1 cellular context compared by ENCODE assay signal in the genomic region with DNA sequence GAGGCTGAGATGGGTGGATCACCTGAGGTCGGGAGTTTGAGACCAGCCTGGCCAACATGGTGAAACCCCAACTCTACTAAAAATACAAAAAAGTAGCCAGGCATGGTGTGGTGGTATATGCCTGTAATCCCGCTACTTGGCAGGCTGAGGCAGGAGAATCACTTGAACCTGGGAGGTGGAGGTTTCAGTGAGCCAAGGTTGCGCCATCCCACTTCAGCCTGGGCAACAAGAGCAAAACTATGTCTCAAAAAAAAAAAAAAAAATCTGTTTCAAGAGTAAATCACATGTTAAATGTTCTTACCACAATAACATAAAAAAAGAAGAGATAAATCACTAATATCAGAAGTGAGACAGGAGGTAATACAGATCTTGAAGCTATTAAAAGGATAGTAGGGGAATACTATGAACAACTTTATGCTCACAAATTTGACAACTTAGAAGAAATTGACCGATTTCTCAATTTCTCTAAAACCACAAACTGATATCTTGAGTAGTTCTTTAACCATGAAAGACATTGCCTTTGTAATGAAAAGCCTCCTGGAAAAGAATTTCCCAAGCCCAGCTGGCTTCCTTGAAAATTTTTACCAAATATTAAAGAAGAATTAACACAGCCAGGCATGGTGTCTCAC.
TF ChIP-seq lines count a peak whose summit lies in the region.

No MANE protein-coding gene starts in this region.

TF ChIP-seq in GM12878, 131 proteins besides CTCF, POLR2A, EP300 and RAD21:
- TF ChIP-seq YBX1 (IDR thresholded peaks at IDR 0.05), result no peak
- no peak for TF ChIP-seq ZBED1 (IDR thresholded peaks at IDR 0.05; ENCODE audit: borderline replicate concordance)
- TF ChIP-seq FOS (IDR thresholded peaks at IDR 0.05; ENCODE audit: borderline replicate concordance, extremely low read depth, insufficient read length), result no peak
- no peak for TF ChIP-seq CREB1 (IDR thresholded peaks at IDR 0.05; ENCODE audit: low read depth)
- TF ChIP-seq BHLHE40 (IDR thresholded peaks at IDR 0.05; ENCODE audit: borderline replicate concordance in 1 of 2, low read depth in 2 of 2, low read length in 1 of 2), result no peak
- 0 out of 2 replicates have a peak, but pooled peaks have one; percentile 11 for TF ChIP-seq ZNF384 (IDR thresholded peaks at IDR 0.05; ENCODE audit: borderline replicate concordance, low read depth, low read length)
- TF ChIP-seq SMAD1 (IDR thresholded peaks at IDR 0.05; ENCODE audit: low read depth, partially characterized antibody), result no peak
- TF ChIP-seq RUNX3 (IDR thresholded peaks at IDR 0.05; ENCODE audit: low read length), result peak; percentile 64; the same call in 1 of the 2 replicates
- TF ChIP-seq ZNF207 (IDR thresholded peaks at IDR 0.05; ENCODE audit: borderline replicate concordance), result no peak
- no peak for TF ChIP-seq SP1 (IDR thresholded peaks at IDR 0.05; ENCODE audit: low read depth, low read length)
- TF ChIP-seq CHD1 (IDR thresholded peaks at IDR 0.05; ENCODE audit: low read depth, low read length), result no peak
- TF ChIP-seq JUNB (IDR thresholded peaks at IDR 0.05), result peak; percentile 52
- TF ChIP-seq SREBF2 (IDR thresholded peaks at IDR 0.05; ENCODE audit: low read length), result no peak
- TF ChIP-seq, protein P1, sequence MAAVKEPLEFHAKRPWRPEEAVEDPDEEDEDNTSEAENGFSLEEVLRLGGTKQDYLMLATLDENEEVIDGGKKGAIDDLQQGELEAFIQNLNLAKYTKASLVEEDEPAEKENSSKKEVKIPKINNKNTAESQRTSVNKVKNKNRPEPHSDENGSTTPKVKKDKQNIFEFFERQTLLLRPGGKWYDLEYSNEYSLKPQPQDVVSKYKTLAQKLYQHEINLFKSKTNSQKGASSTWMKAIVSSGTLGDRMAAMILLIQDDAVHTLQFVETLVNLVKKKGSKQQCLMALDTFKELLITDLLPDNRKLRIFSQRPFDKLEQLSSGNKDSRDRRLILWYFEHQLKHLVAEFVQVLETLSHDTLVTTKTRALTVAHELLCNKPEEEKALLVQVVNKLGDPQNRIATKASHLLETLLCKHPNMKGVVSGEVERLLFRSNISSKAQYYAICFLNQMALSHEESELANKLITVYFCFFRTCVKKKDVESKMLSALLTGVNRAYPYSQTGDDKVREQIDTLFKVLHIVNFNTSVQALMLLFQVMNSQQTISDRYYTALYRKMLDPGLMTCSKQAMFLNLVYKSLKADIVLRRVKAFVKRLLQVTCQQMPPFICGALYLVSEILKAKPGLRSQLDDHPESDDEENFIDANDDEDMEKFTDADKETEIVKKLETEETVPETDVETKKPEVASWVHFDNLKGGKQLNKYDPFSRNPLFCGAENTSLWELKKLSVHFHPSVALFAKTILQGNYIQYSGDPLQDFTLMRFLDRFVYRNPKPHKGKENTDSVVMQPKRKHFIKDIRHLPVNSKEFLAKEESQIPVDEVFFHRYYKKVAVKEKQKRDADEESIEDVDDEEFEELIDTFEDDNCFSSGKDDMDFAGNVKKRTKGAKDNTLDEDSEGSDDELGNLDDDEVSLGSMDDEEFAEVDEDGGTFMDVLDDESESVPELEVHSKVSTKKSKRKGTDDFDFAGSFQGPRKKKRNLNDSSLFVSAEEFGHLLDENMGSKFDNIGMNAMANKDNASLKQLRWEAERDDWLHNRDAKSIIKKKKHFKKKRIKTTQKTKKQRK (IDR thresholded peaks at IDR 0.05; ENCODE audit: low read depth, low read length), result no peak
- TF ChIP-seq, protein P2, sequence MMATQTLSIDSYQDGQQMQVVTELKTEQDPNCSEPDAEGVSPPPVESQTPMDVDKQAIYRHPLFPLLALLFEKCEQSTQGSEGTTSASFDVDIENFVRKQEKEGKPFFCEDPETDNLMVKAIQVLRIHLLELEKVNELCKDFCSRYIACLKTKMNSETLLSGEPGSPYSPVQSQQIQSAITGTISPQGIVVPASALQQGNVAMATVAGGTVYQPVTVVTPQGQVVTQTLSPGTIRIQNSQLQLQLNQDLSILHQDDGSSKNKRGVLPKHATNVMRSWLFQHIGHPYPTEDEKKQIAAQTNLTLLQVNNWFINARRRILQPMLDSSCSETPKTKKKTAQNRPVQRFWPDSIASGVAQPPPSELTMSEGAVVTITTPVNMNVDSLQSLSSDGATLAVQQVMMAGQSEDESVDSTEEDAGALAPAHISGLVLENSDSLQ (IDR thresholded peaks at IDR 0.05), result peak; percentile 6; the same call in 1 of the 2 replicates
- no peak for TF ChIP-seq SRF (IDR thresholded peaks at IDR 0.05; ENCODE audit: low read depth in 2 of 2, low read length in 2 of 2)
- TF ChIP-seq TARDBP (IDR thresholded peaks at IDR 0.05; ENCODE audit: borderline replicate concordance), result no peak
- TF ChIP-seq POLR2AphosphoS5 (IDR thresholded peaks at IDR 0.05; ENCODE audit: low read length), result no peak
- TF ChIP-seq NFIC (IDR thresholded peaks at IDR 0.05; ENCODE audit: low read depth, low read length), result peak; percentile 66; the same call in 1 of the 2 replicates
- TF ChIP-seq CBX5 (IDR thresholded peaks at IDR 0.05; ENCODE audit: low read depth), result no peak
- no peak for TF ChIP-seq IRF4 (IDR thresholded peaks at IDR 0.05; ENCODE audit: low read depth, low read length)
- TF ChIP-seq KAT2A (conservative IDR thresholded peaks at IDR 0.05; ENCODE audit: control insufficient read depth, low read depth, low read length), result no peak
TF ChIP-seq in GM12878: peak in this region for 5.
